ENCODE assay signal across 19 cellular contexts in genomic region chr14:96648506-96649326, GRCh38.
DNase-seq lines count a peak whose midpoint lies in the region; ATAC-seq, FAIRE-seq and TF ChIP-seq lines count a peak whose summit lies in the region.
"Had no signal": no experiment of that assay in that cellular context is flagged by ENCODE, and none has a peak within 500 bp of the region (broad histone marks: within the 10 kb centered on the region; RNA-seq: fewer than 3 reads in every experiment).

No MANE protein-coding gene starts in this region.

- no peak for FAIRE-seq in A549 (lab: Jason Lieb, UNC)
- FAIRE-seq: D721Med had no signal

- no peak overlapping the region for H3K4me2 ChIP-seq in A549

- WGBS in A549 (ENCODE audit: missing lambda C conversion rate) = 33% methylated on average over 3 of the region's 5 CpGs

- TF ChIP-seq RAD21 in A549 (conservative IDR thresholded peaks at IDR 0.05 in 1 of 2, IDR thresholded peaks at IDR 0.05 in 1 of 2) = no peak

- POLR2A ChIA-PET in A549 (lab: Yijun Ruan, JAX) = no interaction called here

- no peak overlapping the region for H3K27ac ChIP-seq in A549
- H3K27ac ChIP-seq: SJSA1 had no signal

- DNase-seq in A549 (ENCODE audit: low read depth in 1 of 2, low spot score in 1 of 2) (no peak), GM13976 (ENCODE audit: low spot score) (peak; percentile 3), NCI-H524 (lab: John Stamatoyannopoulos, UW) (peak; percentile 57 to 85), mucosa of gallbladder (ENCODE audit: low spot score) (peak; percentile 8), erythroblast (lab: John Stamatoyannopoulos, UW) (no peak)
- no peak for DNase-seq in effector CD4-positive, alpha-beta T cell
- DNase-seq: C1 segment of cervical spinal cord; CD8-positive, alpha-beta memory T cell; DND-41; H7; Kasumi-1; MG63; NCI-H1105; NCI-H226; NCI-H526 had no signal

- ATAC-seq in A549 = no peak
- ATAC-seq in HG03378 (IDR thresholded peaks at IDR 0.05; ENCODE audit: unreplicated experiment) = no peak
- ATAC-seq: Panc1 had no signal

- H3K4me3 ChIP-seq in A549 = no peak overlapping the region
- H3K4me3 ChIP-seq: MG63, SJSA1 had no signal

- H3K4me1 ChIP-seq in A549 = no peaks in the 10 kb centered on the region
- H3K4me1 ChIP-seq: SJSA1 had no signal

- in situ Hi-C loops in GM13976 (cut with MboI; ENCODE audit: low sequenced_read_pairs, unreplicated experiment) = no loop called here

- CTCF ChIA-PET in A549 (lab: Yijun Ruan, JAX) = interaction anchor here (1.1 to 1.6 kb wide), 3 partner anchors 13 to 93 kb away, joined by 3 to 4 read pairs (median 4); no protein-coding TSS in a partner anchor

- TF ChIP-seq POLR2A in A549 (IDR thresholded peaks at IDR 0.05; ENCODE audit: low read length) (no peak), erythroblast (IDR thresholded peaks at IDR 0.05; ENCODE audit: low read length) (no peak)

- no peak for TF ChIP-seq EP300 in A549 (IDR thresholded peaks at IDR 0.05)

- peaks cover 6% of the 10 kb centered on the region; the same call in 1 of the 3 replicates for H3K9me3 ChIP-seq in A549
- H3K9me3 ChIP-seq: MG63, SJSA1 had no signal

- no peak for TF ChIP-seq CTCF in A549 (IDR thresholded peaks at IDR 0.05)
- TF ChIP-seq CTCF in GM13976 (IDR thresholded peaks at IDR 0.05; ENCODE audit: borderline replicate concordance, control extremely low read depth, extremely low read depth, insufficient read depth, missing control alignments) = no peak

TF ChIP-seq in A549, 52 proteins besides CTCF, POLR2A, EP300 and RAD21:
- no peak for TF ChIP-seq GATA3 (IDR thresholded peaks at IDR 0.05; ENCODE audit: borderline replicate concordance)
- peak; percentile 31; the same call in 1 of the 2 replicates for TF ChIP-seq REST (IDR thresholded peaks at IDR 0.05)

Comparison
In these comparisons a context has a peak if more than half of its experiments do, and no peak if none do; other contexts are left out.
1. DNase-seq: peak in GM13976 (single experiment), NCI-H524 (2 of 2) and mucosa of gallbladder (single experiment); none in A549 (0 of 2), effector CD4-positive, alpha-beta T cell (single experiment) and erythroblast (0 of 2).